In genomic region chr9:134365791-134366222, GRCh38 we compare ENCODE assay signal across 8 cellular contexts. TPM values are rescaled to one million over a fixed set of nuclear protein-coding genes. Genes with fewer than 3 reads are reported as not detected.
DNase-seq lines count a peak whose midpoint lies in the region; ATAC-seq and TF ChIP-seq lines count a peak whose summit lies in the region.

No MANE protein-coding gene starts in this region.

- H3K27me3 ChIP-seq in ACC112 (ENCODE audit: insufficient read depth, low read length) (no peaks in the 10 kb centered on the region), breast epithelium (no peaks in the 10 kb centered on the region), lower lobe of right lung (ENCODE audit: low read depth) (no peaks in the 10 kb centered on the region)

- intact Hi-C loops in breast epithelium (cut with DNase I; ENCODE audit: low total_unique reads) (no loop called here), lower lobe of right lung (cut with DNase I) (no loop called here)

- H3K79me2 ChIP-seq in ACC112 (ENCODE audit: control insufficient read depth, insufficient read depth, low read length, unreplicated experiment) = peaks cover 48% of the 10 kb centered on the region

- no peaks in the 10 kb centered on the region for H3K36me3 ChIP-seq in ACC112 (ENCODE audit: insufficient read depth, low read length)
- H3K36me3 ChIP-seq in breast epithelium = no peaks in the 10 kb centered on the region
- no peaks in the 10 kb centered on the region for H3K36me3 ChIP-seq in lower lobe of right lung

- no peak for TF ChIP-seq CTCF in breast epithelium (IDR thresholded peaks at IDR 0.05)
- peak; percentile 12 for TF ChIP-seq CTCF in lower lobe of right lung (IDR thresholded peaks at IDR 0.05)

- DNase-seq in MV-4-11 (lab: John Stamatoyannopoulos, UW) (peak; percentile 43), breast epithelium (ENCODE audit: low spot score in 2 of 2) (peak in 1 of 2 donors; percentile 60), lower lobe of right lung (no peak), GOT3 (lab: John Stamatoyannopoulos, UW) (no peak)

- no peak overlapping the region for H2AFZ ChIP-seq in ACC112 (ENCODE audit: low read length, unreplicated experiment)

- H3K4me1 ChIP-seq in ACC112 (ENCODE audit: control insufficient read depth, insufficient read depth, low read length, unreplicated experiment) (peaks cover 27% of the 10 kb centered on the region), breast epithelium (peaks cover 28 to 45% of the 10 kb centered on the region in 2 donors), lower lobe of right lung (peaks cover 60% of the 10 kb centered on the region)

- no peak for TF ChIP-seq POLR2A in breast epithelium (IDR thresholded peaks at IDR 0.05)

- no peaks in the 10 kb centered on the region for H3K9me3 ChIP-seq in breast epithelium
- no peaks in the 10 kb centered on the region for H3K9me3 ChIP-seq in lower lobe of right lung

- ATAC-seq in lower lobe of right lung (peak in 1 of 2 donors; percentile 48), GM18511 (IDR thresholded peaks at IDR 0.05; ENCODE audit: unreplicated experiment) (no peak), HG02840 (IDR thresholded peaks at IDR 0.05; ENCODE audit: low FRiP score, unreplicated experiment) (no peak), HG02763 (IDR thresholded peaks at IDR 0.05; ENCODE audit: unreplicated experiment) (no peak)

- H3K4me3 ChIP-seq in ACC112 (ENCODE audit: low read depth, low read length) (peak overlapping the region; percentile 56; the same call in 1 of the 2 replicates), breast epithelium (peak overlapping the region in 2 of 3 donors; percentile 24 to 52), lower lobe of right lung (no peak overlapping the region)

- H3K27ac ChIP-seq in ACC112 (ENCODE audit: low read depth, low read length) (peak overlapping the region; percentile 60; the same call in 1 of the 2 replicates), breast epithelium (peak overlapping the region; percentile 73 to 90), lower lobe of right lung (peak overlapping the region; percentile 85)

RNA-seq across cellular contexts. Expression of gene RXRA, which starts 39.6 kb away (rescaled TPM):
- total RNA-seq in breast epithelium (10 to 100 TPM; 31.0 to 63.0 (median 31.5) TPM), lower lobe of right lung (85.7 TPM)
